Comparison of ENCODE assay signal across 21 cellular contexts in the genomic region with DNA sequence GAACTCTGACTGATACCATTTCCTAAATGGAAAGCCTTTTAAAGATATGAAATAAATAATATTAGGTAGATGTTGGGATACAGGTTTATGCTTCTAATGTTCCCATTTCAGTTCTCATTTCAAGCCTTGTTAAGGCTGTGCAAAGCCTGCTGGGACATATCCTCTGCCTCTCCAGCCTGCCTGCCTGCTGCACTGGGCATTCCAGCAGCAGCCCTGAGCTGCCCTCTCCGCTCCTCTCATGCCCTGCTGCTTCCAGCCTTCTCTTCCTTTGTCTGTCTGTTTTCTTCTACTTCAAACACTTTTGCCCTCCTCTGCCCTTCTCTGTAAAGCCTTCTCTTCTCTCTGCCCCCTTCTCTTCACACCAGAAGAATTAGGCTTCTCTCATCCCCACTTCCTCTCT.
"Had no signal": no experiment of that assay in that cellular context is flagged by ENCODE, and none has a peak within 500 bp of the region (broad histone marks: within the 10 kb centered on the region; RNA-seq: fewer than 3 reads in every experiment).

No MANE protein-coding gene starts in this region.

- H3K4me1 Mint-ChIP-seq: activated B cell treated with CpG ODN at 0.5 μM for 24 hours; activated naive CD8-positive, alpha-beta T cell treated with anti-CD3 and anti-CD28 coated beads for 36 hours; activated T-helper 17 cell treated with anti-CD3 and anti-CD28 coated beads, Interleukin-2, amount 50 U/mL, for 72 hours had no signal

- H3K27ac Mint-ChIP-seq: activated B cell treated with CpG ODN at 0.5 μM for 24 hours; activated CD4-positive, alpha-beta memory T cell treated with anti-CD3 and anti-CD28 coated beads for 36 hours; activated naive CD8-positive, alpha-beta T cell treated with anti-CD3 and anti-CD28 coated beads for 36 hours; activated T-helper 17 cell treated with anti-CD3 and anti-CD28 coated beads, Interleukin-2, amount 50 U/mL, for 72 hours; T-cell had no signal

- ATAC-seq: activated T-helper 17 cell treated with anti-CD3 and anti-CD28 coated beads, Interleukin-2, amount 50 U/mL, for 72 hours; foreskin keratinocyte; pancreas; T-cell had no signal

- H3K27ac ChIP-seq: cardiac muscle cell, epithelial cell of prostate, foreskin keratinocyte, neutrophil, pancreas, sigmoid colon, spleen, thyroid gland had no signal

- DNase-seq: activated B cell treated with CpG ODN at 0.5 μM for 24 hours; activated CD4-positive, alpha-beta memory T cell treated with anti-CD3 and anti-CD28 coated beads for 36 hours; activated CD4-positive, alpha-beta T cell treated with anti-CD3 and anti-CD28 coated beads for 4 hours; activated naive CD4-positive, alpha-beta T cell; activated naive CD8-positive, alpha-beta T cell treated with anti-CD3 and anti-CD28 coated beads for 36 hours; activated T-cell treated with anti-CD3 and anti-CD28 coated beads, Interleukin-2, amount 50 U/mL, for 1 hour; amniotic stem cell; dermis blood vessel endothelial cell; foreskin keratinocyte; naive B cell; pancreas; sigmoid colon; spleen; stimulated activated CD4-positive, alpha-beta T cell treated with anti-CD3 and anti-CD28 coated beads, Interleukin-4, amount 100 ng/mL, for 4 hours; stimulated activated naive CD4-positive, alpha-beta T cell; T-cell; thyroid gland had no signal

- H3K27me3 ChIP-seq: cardiac muscle cell, foreskin keratinocyte, neutrophil, pancreas, sigmoid colon, spleen, thyroid gland had no signal

- H3K9me3 ChIP-seq: neutrophil, pancreas, sigmoid colon, thyroid gland had no signal

- H3K4me3 Mint-ChIP-seq: activated B cell treated with CpG ODN at 0.5 μM for 24 hours; activated CD4-positive, alpha-beta memory T cell treated with anti-CD3 and anti-CD28 coated beads for 36 hours; activated naive CD8-positive, alpha-beta T cell treated with anti-CD3 and anti-CD28 coated beads for 36 hours; activated T-helper 17 cell treated with anti-CD3 and anti-CD28 coated beads, Interleukin-2, amount 50 U/mL, for 72 hours; naive B cell; T-cell had no signal

- H3K4me1 ChIP-seq: foreskin keratinocyte, pancreas, spleen, thyroid gland had no signal

- H3K36me3 ChIP-seq: cardiac muscle cell, neutrophil, pancreas, sigmoid colon, spleen, thyroid gland had no signal

- H3K27me3 Mint-ChIP-seq: activated B cell treated with CpG ODN at 0.5 μM for 24 hours; activated CD4-positive, alpha-beta memory T cell treated with anti-CD3 and anti-CD28 coated beads for 36 hours; activated naive CD8-positive, alpha-beta T cell treated with anti-CD3 and anti-CD28 coated beads for 36 hours; activated T-helper 17 cell treated with anti-CD3 and anti-CD28 coated beads, Interleukin-2, amount 50 U/mL, for 72 hours; naive B cell; T-cell had no signal

- H3K4me3 ChIP-seq: cardiac muscle cell, pancreas, sigmoid colon, spleen, thyroid gland had no signal
